Comparison of ENCODE assay signal across 10 cellular contexts in genomic region chr3:141387446-141388030, GRCh38. TPM values are rescaled to one million over a fixed set of nuclear protein-coding genes. Genes with fewer than 3 reads are reported as not detected.
DNase-seq lines count a peak whose midpoint lies in the region; ATAC-seq lines count a peak whose summit lies in the region.
"Had no signal": no experiment of that assay in that cellular context is flagged by ENCODE, and none has a peak within 500 bp of the region (broad histone marks: within the 10 kb centered on the region; RNA-seq: fewer than 3 reads in every experiment).

No MANE protein-coding gene starts in this region.

- in situ Hi-C loops in G401 (cut with HindIII; ENCODE audit: low sequenced_read_pairs): no loop called here

- DNase-seq in G401 (ENCODE audit: low spot score) (peak; percentile 64), NCI-H1694 (lab: John Stamatoyannopoulos, UW) (peak; percentile 29), pons (ENCODE audit: low spot score) (peak; percentile 45), D341Med (ENCODE audit: low spot score) (no peak), NCI-H1436 (lab: John Stamatoyannopoulos, UW) (no peak)
- DNase-seq: effector memory CD4-positive, alpha-beta T cell; mucosa of descending colon; MV-4-11 had no signal

- ATAC-seq in HG02798 (IDR thresholded peaks at IDR 0.05; ENCODE audit: poor library complexity, unreplicated experiment): no peak

- peak overlapping the region; percentile 16 for H3K27ac ChIP-seq in cingulate gyrus (ENCODE audit: low read depth, low read length)

RNA-seq across cellular contexts. Expression of gene ZBTB38, which starts 19.2 kb away (rescaled TPM):
- total RNA-seq in G401 (2014; rRNA removed; shearing (Covaris generic)): 7.4 and 33.8 TPM in 2 replicates

Comparison
In these comparisons a context has a peak if more than half of its experiments do, and no peak if none do; other contexts are left out.
1. DNase-seq: peak in G401 (single experiment), NCI-H1694 (single experiment) and pons (single experiment); none in D341Med (single experiment) and NCI-H1436 (single experiment).